Comparison of ENCODE assay signal across 1 cellular context in genomic region chr10:75111367-75111905, GRCh38.
TF ChIP-seq lines count a peak whose summit lies in the region.

Gene SAMD8, plus strand, starts transcription at chr10:75111656. Its CDS starts 38,873 bp downstream, at chr10:75150529.

TF ChIP-seq in HepG2, 621 proteins besides CTCF, POLR2A, EP300 and RAD21 (continued from another document and continues in another):
- TF ChIP-seq ATM (IDR thresholded peaks at IDR 0.05; ENCODE audit: borderline replicate concordance): no peak
- no peak for TF ChIP-seq SCMH1 (CRISPR knock-in tag; IDR thresholded peaks at IDR 0.05; ENCODE audit: borderline replicate concordance)
- TF ChIP-seq KDM1A (CRISPR knock-in tag; IDR thresholded peaks at IDR 0.05): no peak
- TF ChIP-seq ZNF577 (CRISPR knock-in tag; IDR thresholded peaks at IDR 0.05; ENCODE audit: borderline replicate concordance, low read depth): no peak
- TF ChIP-seq ATF5 (CRISPR knock-in tag; IDR thresholded peaks at IDR 0.05; ENCODE audit: low read depth): no peak
- no peak for TF ChIP-seq IRX3 (CRISPR knock-in tag; IDR thresholded peaks at IDR 0.05; ENCODE audit: borderline replicate concordance, low read depth)
- no peak for TF ChIP-seq HOXA7 (CRISPR knock-in tag; IDR thresholded peaks at IDR 0.05)
- no peak for TF ChIP-seq ZFYVE20 (CRISPR knock-in tag; IDR thresholded peaks at IDR 0.05; ENCODE audit: borderline replicate concordance, low read depth)
- 0 out of 2 replicates have a peak, but pooled peaks have one; percentile 30 for TF ChIP-seq BORCS8-MEF2B (CRISPR knock-in tag; IDR thresholded peaks at IDR 0.05)
- no peak for TF ChIP-seq MATR3 (CRISPR knock-in tag; IDR thresholded peaks at IDR 0.05)
- TF ChIP-seq ZFY (CRISPR knock-in tag; IDR thresholded peaks at IDR 0.05): peak; percentile 74
- TF ChIP-seq, protein P1, sequence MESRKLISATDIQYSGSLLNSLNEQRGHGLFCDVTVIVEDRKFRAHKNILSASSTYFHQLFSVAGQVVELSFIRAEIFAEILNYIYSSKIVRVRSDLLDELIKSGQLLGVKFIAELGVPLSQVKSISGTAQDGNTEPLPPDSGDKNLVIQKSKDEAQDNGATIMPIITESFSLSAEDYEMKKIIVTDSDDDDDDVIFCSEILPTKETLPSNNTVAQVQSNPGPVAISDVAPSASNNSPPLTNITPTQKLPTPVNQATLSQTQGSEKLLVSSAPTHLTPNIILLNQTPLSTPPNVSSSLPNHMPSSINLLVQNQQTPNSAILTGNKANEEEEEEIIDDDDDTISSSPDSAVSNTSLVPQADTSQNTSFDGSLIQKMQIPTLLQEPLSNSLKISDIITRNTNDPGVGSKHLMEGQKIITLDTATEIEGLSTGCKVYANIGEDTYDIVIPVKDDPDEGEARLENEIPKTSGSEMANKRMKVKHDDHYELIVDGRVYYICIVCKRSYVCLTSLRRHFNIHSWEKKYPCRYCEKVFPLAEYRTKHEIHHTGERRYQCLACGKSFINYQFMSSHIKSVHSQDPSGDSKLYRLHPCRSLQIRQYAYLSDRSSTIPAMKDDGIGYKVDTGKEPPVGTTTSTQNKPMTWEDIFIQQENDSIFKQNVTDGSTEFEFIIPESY (CRISPR knock-in tag; IDR thresholded peaks at IDR 0.05): no peak
- TF ChIP-seq FOXK1 (CRISPR knock-in tag; IDR thresholded peaks at IDR 0.05; ENCODE audit: borderline replicate concordance, low read depth): no peak
- peak; percentile 53; the same call in 1 of the 2 replicates for TF ChIP-seq REPIN1 (CRISPR knock-in tag; IDR thresholded peaks at IDR 0.05; ENCODE audit: borderline replicate concordance, low read depth)
- no peak for TF ChIP-seq ZNF136 (CRISPR knock-in tag; IDR thresholded peaks at IDR 0.05; ENCODE audit: low read depth)
- 0 out of 2 replicates have a peak, but pooled peaks have one; percentile 18 for TF ChIP-seq ZNF317 (CRISPR knock-in tag; IDR thresholded peaks at IDR 0.05)
- peak; percentile 64; the same call in 1 of the 2 replicates for TF ChIP-seq UBTF (CRISPR knock-in tag; IDR thresholded peaks at IDR 0.05)
- peak; percentile 46 for TF ChIP-seq ZNF335 (CRISPR knock-in tag; IDR thresholded peaks at IDR 0.05)
- 0 out of 3 replicates have a peak, but pooled peaks have one; percentile 16 for TF ChIP-seq MXI1 (IDR thresholded peaks at IDR 0.05; ENCODE audit: borderline replicate concordance, low read depth, low read length)
- TF ChIP-seq RXRA (CRISPR knock-in tag; IDR thresholded peaks at IDR 0.05): no peak
- TF ChIP-seq ZBTB49 (CRISPR knock-in tag; IDR thresholded peaks at IDR 0.05; ENCODE audit: borderline replicate concordance): no peak
- TF ChIP-seq NRL (CRISPR knock-in tag; IDR thresholded peaks at IDR 0.05; ENCODE audit: borderline replicate concordance): no peak
- TF ChIP-seq ZNF670 (CRISPR knock-in tag; IDR thresholded peaks at IDR 0.05; ENCODE audit: borderline replicate concordance): peak; percentile 55; the same call in 1 of the 2 replicates
- peak; percentile 67 for TF ChIP-seq SALL1 (CRISPR knock-in tag; IDR thresholded peaks at IDR 0.05)
- TF ChIP-seq ZNF318 (CRISPR knock-in tag; IDR thresholded peaks at IDR 0.05): no peak
- peak; percentile 23 for TF ChIP-seq SKI (IDR thresholded peaks at IDR 0.05; ENCODE audit: partially characterized antibody)
- TF ChIP-seq SRY (CRISPR knock-in tag; IDR thresholded peaks at IDR 0.05): peak; percentile 49; the same call in 1 of the 2 replicates
- no peak for TF ChIP-seq FOXJ3 (CRISPR knock-in tag; IDR thresholded peaks at IDR 0.05; ENCODE audit: borderline replicate concordance)
- TF ChIP-seq, protein P2, sequence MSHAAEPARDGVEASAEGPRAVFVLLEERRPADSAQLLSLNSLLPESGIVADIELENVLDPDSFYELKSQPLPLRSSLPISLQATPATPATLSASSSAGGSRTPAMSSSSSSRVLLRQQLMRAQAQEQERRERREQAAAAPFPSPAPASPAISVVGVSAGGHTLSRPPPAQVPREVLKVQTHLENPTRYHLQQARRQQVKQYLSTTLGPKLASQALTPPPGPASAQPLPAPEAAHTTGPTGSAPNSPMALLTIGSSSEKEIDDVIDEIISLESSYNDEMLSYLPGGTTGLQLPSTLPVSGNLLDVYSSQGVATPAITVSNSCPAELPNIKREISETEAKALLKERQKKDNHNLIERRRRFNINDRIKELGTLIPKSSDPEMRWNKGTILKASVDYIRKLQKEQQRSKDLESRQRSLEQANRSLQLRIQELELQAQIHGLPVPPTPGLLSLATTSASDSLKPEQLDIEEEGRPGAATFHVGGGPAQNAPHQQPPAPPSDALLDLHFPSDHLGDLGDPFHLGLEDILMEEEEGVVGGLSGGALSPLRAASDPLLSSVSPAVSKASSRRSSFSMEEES (CRISPR knock-in tag; IDR thresholded peaks at IDR 0.05): no peak
- TF ChIP-seq JUND (CRISPR knock-in tag; IDR thresholded peaks at IDR 0.05): no peak
- TF ChIP-seq ZNF552 (CRISPR knock-in tag; IDR thresholded peaks at IDR 0.05; ENCODE audit: borderline replicate concordance): no peak
- no peak for TF ChIP-seq ZKSCAN8 (CRISPR knock-in tag; IDR thresholded peaks at IDR 0.05; ENCODE audit: borderline replicate concordance)
- TF ChIP-seq, protein P3, sequence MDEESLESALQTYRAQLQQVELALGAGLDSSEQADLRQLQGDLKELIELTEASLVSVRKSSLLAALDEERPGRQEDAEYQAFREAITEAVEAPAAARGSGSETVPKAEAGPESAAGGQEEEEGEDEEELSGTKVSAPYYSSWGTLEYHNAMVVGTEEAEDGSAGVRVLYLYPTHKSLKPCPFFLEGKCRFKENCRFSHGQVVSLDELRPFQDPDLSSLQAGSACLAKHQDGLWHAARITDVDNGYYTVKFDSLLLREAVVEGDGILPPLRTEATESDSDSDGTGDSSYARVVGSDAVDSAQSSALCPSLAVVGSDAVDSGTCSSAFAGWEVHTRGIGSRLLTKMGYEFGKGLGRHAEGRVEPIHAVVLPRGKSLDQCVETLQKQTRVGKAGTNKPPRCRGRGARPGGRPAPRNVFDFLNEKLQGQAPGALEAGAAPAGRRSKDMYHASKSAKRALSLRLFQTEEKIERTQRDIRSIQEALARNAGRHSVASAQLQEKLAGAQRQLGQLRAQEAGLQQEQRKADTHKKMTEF (CRISPR knock-in tag; IDR thresholded peaks at IDR 0.05): peak; percentile 61; the same call in 1 of the 2 replicates
- TF ChIP-seq ZNF737 (CRISPR knock-in tag; IDR thresholded peaks at IDR 0.05; ENCODE audit: borderline replicate concordance): no peak
- no peak for TF ChIP-seq ZSCAN12 (CRISPR knock-in tag; IDR thresholded peaks at IDR 0.05)
- TF ChIP-seq, protein P4, sequence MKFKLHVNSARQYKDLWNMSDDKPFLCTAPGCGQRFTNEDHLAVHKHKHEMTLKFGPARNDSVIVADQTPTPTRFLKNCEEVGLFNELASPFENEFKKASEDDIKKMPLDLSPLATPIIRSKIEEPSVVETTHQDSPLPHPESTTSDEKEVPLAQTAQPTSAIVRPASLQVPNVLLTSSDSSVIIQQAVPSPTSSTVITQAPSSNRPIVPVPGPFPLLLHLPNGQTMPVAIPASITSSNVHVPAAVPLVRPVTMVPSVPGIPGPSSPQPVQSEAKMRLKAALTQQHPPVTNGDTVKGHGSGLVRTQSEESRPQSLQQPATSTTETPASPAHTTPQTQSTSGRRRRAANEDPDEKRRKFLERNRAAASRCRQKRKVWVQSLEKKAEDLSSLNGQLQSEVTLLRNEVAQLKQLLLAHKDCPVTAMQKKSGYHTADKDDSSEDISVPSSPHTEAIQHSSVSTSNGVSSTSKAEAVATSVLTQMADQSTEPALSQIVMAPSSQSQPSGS (CRISPR knock-in tag; IDR thresholded peaks at IDR 0.05): no peak; the same call in 1 of the 2 replicates
- no peak for TF ChIP-seq ZNF629 (CRISPR knock-in tag; conservative IDR thresholded peaks at IDR 0.05)
- TF ChIP-seq, protein P5, sequence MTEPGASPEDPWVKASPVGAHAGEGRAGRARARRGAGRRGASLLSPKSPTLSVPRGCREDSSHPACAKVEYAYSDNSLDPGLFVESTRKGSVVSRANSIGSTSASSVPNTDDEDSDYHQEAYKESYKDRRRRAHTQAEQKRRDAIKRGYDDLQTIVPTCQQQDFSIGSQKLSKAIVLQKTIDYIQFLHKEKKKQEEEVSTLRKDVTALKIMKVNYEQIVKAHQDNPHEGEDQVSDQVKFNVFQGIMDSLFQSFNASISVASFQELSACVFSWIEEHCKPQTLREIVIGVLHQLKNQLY (CRISPR knock-in tag; IDR thresholded peaks at IDR 0.05): no peak
- TF ChIP-seq ASH2L (IDR thresholded peaks at IDR 0.05; ENCODE audit: insufficient read length, low read depth, low read length): peak; percentile 92
- TF ChIP-seq PTBP1 (IDR thresholded peaks at IDR 0.05; ENCODE audit: low read depth, low read length, poor library complexity, severe bottlenecking): peak; percentile 52
